Comparison of ENCODE assay signal across 17 cellular contexts in genomic region chr18:49046125-49046524, GRCh38.
DNase-seq lines count a peak whose midpoint lies in the region; ATAC-seq and TF ChIP-seq lines count a peak whose summit lies in the region.
"Had no signal": no experiment of that assay in that cellular context is flagged by ENCODE, and none has a peak within 500 bp of the region (broad histone marks: within the 10 kb centered on the region; RNA-seq: fewer than 3 reads in every experiment).

No MANE protein-coding gene starts in this region.

- H3K4me3 Mint-ChIP-seq in activated CD8-positive, alpha-beta T cell treated with anti-CD3 and anti-CD28 coated beads, Interleukin-2, amount 10 ng/mL, durations not matched to agents 7 days and 5 days = no peak overlapping the region
- no peak overlapping the region for H3K4me3 Mint-ChIP-seq in activated CD8-positive, alpha-beta T cell treated with anti-CD3 and anti-CD28 coated beads for 36 hours
- peak overlapping the region; percentile 7 for H3K4me3 Mint-ChIP-seq in endothelial cell (ENCODE audit: unreplicated experiment)
- H3K4me3 Mint-ChIP-seq in stimulated activated effector memory CD8-positive, alpha-beta T cell treated with anti-CD3 and anti-CD28 coated beads, Interleukin-12 subunit alpha, Interleukin-12 subunit beta, amount 100 ng/mL, for 72 hours = no peak overlapping the region
- H3K4me3 Mint-ChIP-seq in glutamatergic neuron (ENCODE audit: unreplicated experiment) = no peak overlapping the region
- H3K4me3 Mint-ChIP-seq: CD14-positive monocyte had no signal

- H3K36me3 Mint-ChIP-seq in activated CD8-positive, alpha-beta T cell treated with anti-CD3 and anti-CD28 coated beads, Interleukin-2, amount 10 ng/mL, durations not matched to agents 7 days and 5 days (ENCODE audit: low read depth) = peaks cover 14% of the 10 kb centered on the region
- H3K36me3 Mint-ChIP-seq in activated CD8-positive, alpha-beta T cell treated with anti-CD3 and anti-CD28 coated beads for 36 hours (ENCODE audit: low read depth) = peaks cover 18% of the 10 kb centered on the region
- H3K36me3 Mint-ChIP-seq in endothelial cell (ENCODE audit: low read depth, unreplicated experiment) (peaks cover under 1% of the 10 kb centered on the region), glutamatergic neuron (ENCODE audit: unreplicated experiment) (no peaks in the 10 kb centered on the region)
- H3K36me3 Mint-ChIP-seq in stimulated activated effector memory CD8-positive, alpha-beta T cell treated with anti-CD3 and anti-CD28 coated beads, Interleukin-12 subunit alpha, Interleukin-12 subunit beta, amount 100 ng/mL, for 72 hours = peaks cover 16% of the 10 kb centered on the region

- CTCF ChIA-PET in activated CD8-positive, alpha-beta T cell treated with anti-CD3 and anti-CD28 coated beads, Interleukin-2, amount 10 ng/mL, durations not matched to agents 7 days and 5 days (lab: Charles Lee) = interaction anchor here (1.5 kb wide), 1 partner anchor 10 kb away, joined by 4 read pairs; no protein-coding TSS in a partner anchor
- CTCF ChIA-PET in activated CD8-positive, alpha-beta T cell treated with anti-CD3 and anti-CD28 coated beads for 36 hours (lab: Charles Lee) = no interaction called here

- H3F3A ChIP-seq in Loucy (ENCODE audit: low read depth) = no peaks in the 10 kb centered on the region

- POLR2A ChIA-PET in activated CD8-positive, alpha-beta T cell treated with anti-CD3 and anti-CD28 coated beads, Interleukin-2, amount 10 ng/mL, durations not matched to agents 7 days and 5 days (lab: Charles Lee) = no interaction called here
- POLR2A ChIA-PET in activated CD8-positive, alpha-beta T cell treated with anti-CD3 and anti-CD28 coated beads for 36 hours (lab: Charles Lee) = no interaction called here

- H4K20me1 ChIP-seq in Loucy (ENCODE audit: insufficient read depth, low read length, poor library complexity, severe bottlenecking) = no peaks in the 10 kb centered on the region

- H3K4me1 ChIP-seq in Loucy (ENCODE audit: insufficient read depth, low read length, poor library complexity, severe bottlenecking) = peaks cover 89% of the 10 kb centered on the region

- H3K27me3 Mint-ChIP-seq in activated CD8-positive, alpha-beta T cell treated with anti-CD3 and anti-CD28 coated beads, Interleukin-2, amount 10 ng/mL, durations not matched to agents 7 days and 5 days (ENCODE audit: low read depth) = no peaks in the 10 kb centered on the region
- no peaks in the 10 kb centered on the region for H3K27me3 Mint-ChIP-seq in activated CD8-positive, alpha-beta T cell treated with anti-CD3 and anti-CD28 coated beads for 36 hours
- peaks cover 4% of the 10 kb centered on the region for H3K27me3 Mint-ChIP-seq in endothelial cell (ENCODE audit: unreplicated experiment)
- peaks cover 2% of the 10 kb centered on the region for H3K27me3 Mint-ChIP-seq in glutamatergic neuron (ENCODE audit: unreplicated experiment)

- DNase-seq in activated CD8-positive, alpha-beta T cell treated with anti-CD3 and anti-CD28 coated beads, Interleukin-2, amount 10 ng/mL, durations not matched to agents 7 days and 5 days = no peak
- no peak for DNase-seq in activated CD8-positive, alpha-beta T cell treated with anti-CD3 and anti-CD28 coated beads for 36 hours
- no peak for DNase-seq in endothelial cell (ENCODE audit: low spot score)
- no peak for DNase-seq in stimulated activated effector memory CD8-positive, alpha-beta T cell treated with anti-CD3 and anti-CD28 coated beads, Interleukin-12 subunit alpha, Interleukin-12 subunit beta, amount 100 ng/mL, for 72 hours (ENCODE audit: low spot score in 2 of 2)
- no peak for DNase-seq in NCI-H1092 treated with DMSO at 0.1 percent for 48 hours (lab: John Stamatoyannopoulos, UW)
- DNase-seq in HuH-7 (ENCODE audit: low spot score) = no peak
- no peak for DNase-seq in glutamatergic neuron
- DNase-seq: DMS53, MV-4-11, NCI-H1436 treated with DMSO at 0.1 percent for 48 hours, NCI-H2081 treated with DMSO at 0.1 percent for 48 hours, NCI-H526, OCI-M1, RPMI8226 had no signal

- H3K9ac ChIP-seq in Loucy (ENCODE audit: low read depth, low read length, poor library complexity, severe bottlenecking) = peak overlapping the region; percentile 89

- peaks cover 7% of the 10 kb centered on the region; the same call in 1 of the 2 replicates for H3K36me3 ChIP-seq in Loucy (ENCODE audit: insufficient read depth, low read length)

- peaks cover 10% of the 10 kb centered on the region for H3K79me2 ChIP-seq in Loucy (ENCODE audit: insufficient read depth, low read length)

- H3K4me2 ChIP-seq in Loucy (ENCODE audit: low read depth, low read length, poor library complexity, severe bottlenecking) = peak overlapping the region; percentile 48

- H3K9me3 Mint-ChIP-seq in activated CD8-positive, alpha-beta T cell treated with anti-CD3 and anti-CD28 coated beads, Interleukin-2, amount 10 ng/mL, durations not matched to agents 7 days and 5 days (ENCODE audit: insufficient read depth) = no peaks in the 10 kb centered on the region
- no peaks in the 10 kb centered on the region for H3K9me3 Mint-ChIP-seq in activated CD8-positive, alpha-beta T cell treated with anti-CD3 and anti-CD28 coated beads for 36 hours
- H3K9me3 Mint-ChIP-seq in endothelial cell (ENCODE audit: unreplicated experiment) = no peaks in the 10 kb centered on the region
- no peaks in the 10 kb centered on the region for H3K9me3 Mint-ChIP-seq in stimulated activated effector memory CD8-positive, alpha-beta T cell treated with anti-CD3 and anti-CD28 coated beads, Interleukin-12 subunit alpha, Interleukin-12 subunit beta, amount 100 ng/mL, for 72 hours
- H3K9me3 Mint-ChIP-seq in glutamatergic neuron (ENCODE audit: unreplicated experiment) = peaks cover 12% of the 10 kb centered on the region
- H3K9me3 Mint-ChIP-seq: CD14-positive monocyte had no signal

- no peaks in the 10 kb centered on the region for H3K9me3 ChIP-seq in Loucy (ENCODE audit: insufficient read depth, low read depth, low read length)

- no peaks in the 10 kb centered on the region for H3K27me3 ChIP-seq in Loucy (ENCODE audit: insufficient read depth, low read length, poor library complexity, severe bottlenecking)

- no peak for ATAC-seq in activated CD8-positive, alpha-beta T cell treated with anti-CD3 and anti-CD28 coated beads, Interleukin-2, amount 10 ng/mL, durations not matched to agents 7 days and 5 days
- no peak for ATAC-seq in activated CD8-positive, alpha-beta T cell treated with anti-CD3 and anti-CD28 coated beads for 36 hours
- ATAC-seq in stimulated activated effector memory CD8-positive, alpha-beta T cell treated with anti-CD3 and anti-CD28 coated beads, Interleukin-12 subunit alpha, Interleukin-12 subunit beta, amount 100 ng/mL, for 72 hours = no peak
- ATAC-seq: HCT116 had no signal

- intact Hi-C loops in activated CD8-positive, alpha-beta T cell treated with anti-CD3 and anti-CD28 coated beads for 36 hours (cut with micrococcal nuclease) = loop anchor here (10.0 kb wide), 1 partner anchor 371 kb away; no protein-coding TSS in a partner anchor

- peak overlapping the region; percentile 7 for H3K27ac Mint-ChIP-seq in activated CD8-positive, alpha-beta T cell treated with anti-CD3 and anti-CD28 coated beads, Interleukin-2, amount 10 ng/mL, durations not matched to agents 7 days and 5 days
- H3K27ac Mint-ChIP-seq in activated CD8-positive, alpha-beta T cell treated with anti-CD3 and anti-CD28 coated beads for 36 hours = no peak overlapping the region
- peak overlapping the region; percentile 26 for H3K27ac Mint-ChIP-seq in endothelial cell (ENCODE audit: unreplicated experiment)
- peak overlapping the region; percentile 14 for H3K27ac Mint-ChIP-seq in stimulated activated effector memory CD8-positive, alpha-beta T cell treated with anti-CD3 and anti-CD28 coated beads, Interleukin-12 subunit alpha, Interleukin-12 subunit beta, amount 100 ng/mL, for 72 hours
- no peak overlapping the region for H3K27ac Mint-ChIP-seq in glutamatergic neuron (ENCODE audit: unreplicated experiment)

- H2AFZ ChIP-seq in Loucy (ENCODE audit: low read length) = no peak overlapping the region

- no peak overlapping the region for H3K4me3 ChIP-seq in Loucy (ENCODE audit: low read length, poor library complexity, severe bottlenecking)

- H3K4me1 Mint-ChIP-seq in activated CD8-positive, alpha-beta T cell treated with anti-CD3 and anti-CD28 coated beads, Interleukin-2, amount 10 ng/mL, durations not matched to agents 7 days and 5 days (ENCODE audit: low read depth) = peaks cover 21% of the 10 kb centered on the region
- peaks cover 11% of the 10 kb centered on the region for H3K4me1 Mint-ChIP-seq in activated CD8-positive, alpha-beta T cell treated with anti-CD3 and anti-CD28 coated beads for 36 hours (ENCODE audit: low read depth)
- H3K4me1 Mint-ChIP-seq in endothelial cell (ENCODE audit: unreplicated experiment) (peaks cover 12% of the 10 kb centered on the region), glutamatergic neuron (ENCODE audit: low read depth, unreplicated experiment) (peaks cover 7% of the 10 kb centered on the region)
- H3K4me1 Mint-ChIP-seq in stimulated activated effector memory CD8-positive, alpha-beta T cell treated with anti-CD3 and anti-CD28 coated beads, Interleukin-12 subunit alpha, Interleukin-12 subunit beta, amount 100 ng/mL, for 72 hours = peaks cover 29% of the 10 kb centered on the region

- no peaks in the 10 kb centered on the region for H3K9me2 ChIP-seq in Loucy (replicated peaks; ENCODE audit: low read depth, low read length)

- no peak for TF ChIP-seq CTCF in activated CD8-positive, alpha-beta T cell treated with anti-CD3 and anti-CD28 coated beads for 36 hours (IDR thresholded peaks at IDR 0.05)
- TF ChIP-seq CTCF in Loucy (conservative IDR thresholded peaks at IDR 0.05; ENCODE audit: low read length) (no peak), endothelial cell (IDR thresholded peaks at IDR 0.05; ENCODE audit: unreplicated experiment) (no peak), glutamatergic neuron (IDR thresholded peaks at IDR 0.05; ENCODE audit: partially characterized antibody, unreplicated experiment) (no peak)

Comparison
In these comparisons a context has a peak if more than half of its experiments do, and no peak if none do; other contexts are left out.
1. H3K27ac Mint-ChIP-seq: peak in activated CD8-positive, alpha-beta T cell treated with anti-CD3 and anti-CD28 coated beads, Interleukin-2, amount 10 ng/mL, durations not matched to agents 7 days and 5 days (single experiment), endothelial cell (single experiment) and stimulated activated effector memory CD8-positive, alpha-beta T cell treated with anti-CD3 and anti-CD28 coated beads, Interleukin-12 subunit alpha, Interleukin-12 subunit beta, amount 100 ng/mL, for 72 hours (single experiment); none in activated CD8-positive, alpha-beta T cell treated with anti-CD3 and anti-CD28 coated beads for 36 hours (single experiment) and glutamatergic neuron (single experiment).